In genomic region chr7:123665896-123666295, GRCh38 we compare ENCODE assay signal across 17 cellular contexts. TPM values are rescaled to one million over a fixed set of nuclear protein-coding genes. Genes with fewer than 3 reads are reported as not detected.
A peak's percentile ranks its signal among the peaks of the same experiment; 100 is the strongest.
DNase-seq lines count a peak whose midpoint lies in the region; ATAC-seq and TF ChIP-seq lines count a peak whose summit lies in the region.
"Had no signal": no experiment of that assay in that cellular context is flagged by ENCODE, and none has a peak within 500 bp of the region (broad histone marks: within the 10 kb centered on the region; RNA-seq: fewer than 3 reads in every experiment).

No MANE protein-coding gene starts in this region.

- H3K27me3 ChIP-seq in right atrium auricular region (no peaks in the 10 kb centered on the region), parathyroid adenoma (ENCODE audit: control insufficient read depth, insufficient read depth, low read length) (no peaks in the 10 kb centered on the region)
- H3K27me3 ChIP-seq: MG63 had no signal

- ATAC-seq in left ventricle myocardium superior (peak; percentile 7), GM18519 (IDR thresholded peaks at IDR 0.05; ENCODE audit: low FRiP score, unreplicated experiment) (no peak), HG03175 (IDR thresholded peaks at IDR 0.05; ENCODE audit: unreplicated experiment) (no peak)

- H3K4me1 ChIP-seq in right atrium auricular region (peaks cover 0 to 17% of the 10 kb centered on the region in 2 donors), parathyroid adenoma (peaks cover 31% of the 10 kb centered on the region)

- DNase-seq in left ventricle myocardium superior (no peak), cardiac septum (ENCODE audit: low spot score) (no peak), right atrium auricular region (ENCODE audit: low spot score) (no peak), retina (no peak)
- DNase-seq: H9, Karpas-422, MG63, NCI-H1092 treated with DMSO at 0.1 percent for 48 hours, NCI-H510A treated with DMSO at 0.1 percent for 48 hours, SIG-M5 had no signal

- H3K36me3 ChIP-seq in right atrium auricular region = peaks cover 41% of the 10 kb centered on the region
- H3K36me3 ChIP-seq in parathyroid adenoma (ENCODE audit: control insufficient read depth, insufficient read depth, low read length) = no peaks in the 10 kb centered on the region
- H3K36me3 ChIP-seq: MG63 had no signal

- H3K4me2 ChIP-seq in parathyroid adenoma (ENCODE audit: low read length) = no peak overlapping the region

- intact Hi-C loops in left ventricle myocardium superior (cut with micrococcal nuclease) = no loop called here
- intact Hi-C loops in cardiac septum (cut with DNase I) = no loop called here

- peak overlapping the region; percentile 31 to 36 for H3K27ac ChIP-seq in right atrium auricular region
- peak overlapping the region; percentile 11 for H3K27ac ChIP-seq in parathyroid adenoma

- H2AFZ ChIP-seq in parathyroid adenoma = peak overlapping the region; percentile 64

- H3K4me3 ChIP-seq in right atrium auricular region = peak overlapping the region in 1 of 2 donors; percentile 3
- H3K4me3 ChIP-seq in parathyroid adenoma (ENCODE audit: low read depth, low read length) = no peak overlapping the region
- H3K4me3 ChIP-seq: MG63 had no signal

- H3K9me3 ChIP-seq in right atrium auricular region (no peaks in the 10 kb centered on the region), parathyroid adenoma (ENCODE audit: control insufficient read depth, low read length) (no peaks in the 10 kb centered on the region)
- H3K9me3 ChIP-seq: MG63 had no signal

- no peaks in the 10 kb centered on the region for H3K79me2 ChIP-seq in parathyroid adenoma

- no peak overlapping the region for H3K9ac ChIP-seq in parathyroid adenoma

- no peak for TF ChIP-seq CTCF in right atrium auricular region (IDR thresholded peaks at IDR 0.05)
- no peak for TF ChIP-seq CTCF in parathyroid adenoma (IDR thresholded peaks at IDR 0.05)

RNA-seq across cellular contexts. Expression of gene LMOD2, which starts 10.2 kb away (rescaled TPM):
- total RNA-seq in left ventricle myocardium superior (431 TPM), cardiac septum (1,161 TPM), right atrium auricular region (100 to 1,000 TPM; 374 to 493 TPM)
- total RNA-seq: Daoy, H9, HT-29, IMR-90, OCI-LY7 had no signal
